1 cellular context compared by ENCODE assay signal in the genomic region with DNA sequence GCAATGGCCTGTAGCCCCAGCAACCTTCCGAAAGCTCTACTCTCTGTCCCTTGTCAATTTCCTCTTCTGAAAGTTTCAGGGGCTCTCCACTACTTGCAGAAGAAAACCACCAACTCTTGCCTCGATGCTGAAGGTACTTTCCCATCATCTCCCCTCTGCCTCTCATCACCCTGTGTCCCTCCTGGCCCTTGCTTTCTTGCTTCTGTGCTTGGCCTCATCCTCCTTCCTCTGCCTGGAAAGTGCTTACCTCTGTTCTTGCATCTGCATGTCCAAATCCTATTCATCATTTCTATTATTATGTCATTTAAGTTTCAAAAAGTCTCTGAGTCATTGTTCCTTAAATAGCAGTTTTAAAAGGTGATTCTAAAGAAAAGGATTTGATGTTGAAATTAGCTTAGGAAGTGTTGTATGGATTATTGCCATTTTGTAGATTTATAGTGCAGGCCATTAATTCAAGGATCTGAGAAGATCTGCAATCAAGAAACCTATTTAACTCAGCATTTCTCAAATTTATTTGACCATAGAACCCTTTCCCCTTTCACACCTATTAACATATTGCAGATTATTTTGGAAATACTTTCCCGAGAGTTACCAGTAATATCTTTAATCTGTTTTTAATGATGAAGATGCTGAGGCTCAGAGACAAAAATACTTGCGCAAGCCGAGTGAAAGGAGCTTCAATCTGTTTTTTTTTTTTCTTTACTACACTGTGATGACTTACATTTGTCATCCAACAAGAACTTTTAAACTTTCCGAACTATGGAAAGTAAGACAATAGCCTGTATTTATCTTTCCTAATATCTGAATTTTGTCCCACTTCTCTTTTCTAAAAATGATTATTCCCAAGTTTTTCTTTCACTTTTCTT.
TF ChIP-seq lines count a peak whose summit lies in the region.

No MANE protein-coding gene starts in this region.

TF ChIP-seq in IMR-90, 13 proteins besides CTCF, POLR2A, EP300 and RAD21:
- 0 out of 2 replicates have a peak, but pooled peaks have one; percentile 28 for TF ChIP-seq CEBPB (IDR thresholded peaks at IDR 0.05; ENCODE audit: low read depth, low read length)
- TF ChIP-seq NFE2L2 (IDR thresholded peaks at IDR 0.05; ENCODE audit: low read depth, low read length), result no peak
